Comparison of ENCODE assay signal across 11 cellular contexts in genomic region chr18:39506581-39506980, GRCh38.
"Had no signal": no experiment of that assay in that cellular context is flagged by ENCODE, and none has a peak within 500 bp of the region (broad histone marks: within the 10 kb centered on the region; RNA-seq: fewer than 3 reads in every experiment).

No MANE protein-coding gene starts in this region.

- H3K9me3 Mint-ChIP-seq: GM23338, H9, HFFc6 had no signal

- H3K4me3 ChIP-seq: GM23248, GM23338, HAP-1 had no signal

- H3K9me3 ChIP-seq: HAP-1 had no signal

- H3K9ac ChIP-seq: GM23248 had no signal

- H3K4me1 ChIP-seq: HAP-1 had no signal

- H2AFZ ChIP-seq: GM23248, GM23338 had no signal

- H3K27ac ChIP-seq: GM23248 had no signal

- H3K4me3 Mint-ChIP-seq: GM23338, H9, HFFc6 had no signal

- FAIRE-seq: H1, H54 had no signal

- DNase-seq: GM23248, GOT3, H7, H9, HCEC 1CT, HFFc6 had no signal

- H3K36me3 ChIP-seq: HAP-1 had no signal

- ATAC-seq: GM23338, HCT116 had no signal

- H3K4me2 ChIP-seq: GM23338 had no signal

- H3K27ac Mint-ChIP-seq: GM23338, HFFc6 had no signal
